8 cellular contexts compared by ENCODE assay signal in genomic region chr2:173354073-173354600, GRCh38. TPM values are rescaled to one million over a fixed set of nuclear protein-coding genes. Genes with fewer than 3 reads are reported as not detected.
A peak's percentile ranks its signal among the peaks of the same experiment; 100 is the strongest.
DNase-seq lines count a peak whose midpoint lies in the region; ATAC-seq and TF ChIP-seq lines count a peak whose summit lies in the region.

No MANE protein-coding gene starts in this region.

- ATAC-seq in GM19328 (IDR thresholded peaks at IDR 0.05; ENCODE audit: unreplicated experiment) = peak; percentile 24
- ATAC-seq in HG03354 (IDR thresholded peaks at IDR 0.05; ENCODE audit: poor library complexity, severe bottlenecking, unreplicated experiment) = peak; percentile 74
- ATAC-seq in gastroesophageal sphincter = no peak
- ATAC-seq in left lobe of liver = no peak

- BruUV-seq in Calu3 (replicated peaks; lab: Mats Ljungman, UMichigan) = TSS peak; percentile 72

- intact Hi-C loops in Calu3 (cut with micrococcal nuclease; ENCODE audit: unreplicated experiment) = loop anchor here (2.0 to 10.0 kb wide), 2 partner anchors 69 to 127 kb away; no protein-coding TSS in a partner anchor

- TF ChIP-seq CTCF in Calu3 (IDR thresholded peaks at IDR 0.05; ENCODE audit: unreplicated experiment) (no peak), SU-DHL-6 (IDR thresholded peaks at IDR 0.05; ENCODE audit: insufficient read depth, low read length, poor library complexity, severe bottlenecking) (no peak), gastroesophageal sphincter (IDR thresholded peaks at IDR 0.05) (no peak)

- H3K4me3 ChIP-seq in SU-DHL-6 (ENCODE audit: insufficient read depth, low read length, poor library complexity, severe bottlenecking) (peak overlapping the region; percentile 83), gastroesophageal sphincter (peak overlapping the region; percentile 39 to 73), skeletal muscle cell (ENCODE audit: low read depth, low read length) (peak overlapping the region; percentile 74)

- H3K4me2 ChIP-seq in SU-DHL-6 (ENCODE audit: low read depth, low read length, poor library complexity, severe bottlenecking) = peak overlapping the region; percentile 98

- CTCF ChIA-PET in Calu3 (lab: Charles Lee) = interaction anchor here (1.7 kb wide), 1 partner anchor 68 kb away, joined by 6 read pairs; no protein-coding TSS in a partner anchor

- WGBS in gastroesophageal sphincter (ENCODE audit: low coverage in 1 of 2), 2 donors = 4 to 15% methylated on average over 6 to 10 of the region's 21 CpGs

- H3K36me3 ChIP-seq in SU-DHL-6 (ENCODE audit: low read length) (peaks cover 2% of the 10 kb centered on the region; the same call in 1 of the 2 replicates), gastroesophageal sphincter (no peaks in the 10 kb centered on the region)

- peaks cover 25% of the 10 kb centered on the region for H3K36me3 Mint-ChIP-seq in Calu3 (ENCODE audit: insufficient read depth, unreplicated experiment)

- peaks cover 43% of the 10 kb centered on the region for H3K79me2 ChIP-seq in SU-DHL-6 (ENCODE audit: insufficient read depth, low read length)

- H3K27ac ChIP-seq in SU-DHL-6 (ENCODE audit: low read depth, low read length) (peak overlapping the region; percentile 75), gastroesophageal sphincter (peak overlapping the region in 3 of 4 donors; percentile 59 to 77 (median 62))

- H3K9me3 Mint-ChIP-seq in Calu3 (ENCODE audit: low read depth, unreplicated experiment) = no peaks in the 10 kb centered on the region

- peak overlapping the region; percentile 91 for H3K9ac ChIP-seq in SU-DHL-6 (ENCODE audit: low read length)

- DNase-seq in Calu3 = no peak
- DNase-seq in skeletal muscle cell (ENCODE audit: low read depth) = no peak
- no peak for DNase-seq in left lobe of liver (ENCODE audit: low spot score)
- DNase-seq in GOT3 (lab: John Stamatoyannopoulos, UW) = no peak

- no peaks in the 10 kb centered on the region for H3F3A ChIP-seq in SU-DHL-6 (ENCODE audit: insufficient read depth)

- no peak for TF ChIP-seq POLR2A in gastroesophageal sphincter (IDR thresholded peaks at IDR 0.05)

- peaks cover 40% of the 10 kb centered on the region for H3K4me1 Mint-ChIP-seq in Calu3 (ENCODE audit: low read depth, unreplicated experiment)

- H3K9me3 ChIP-seq in SU-DHL-6 (ENCODE audit: insufficient read depth, low read length) = no peaks in the 10 kb centered on the region
- no peaks in the 10 kb centered on the region for H3K9me3 ChIP-seq in gastroesophageal sphincter

- peak overlapping the region; percentile 80 for H3K27ac Mint-ChIP-seq in Calu3 (ENCODE audit: unreplicated experiment)

- peaks cover 8% of the 10 kb centered on the region; the same call in 1 of the 2 replicates for H4K20me1 ChIP-seq in SU-DHL-6 (ENCODE audit: low read depth, low read length)

- peak overlapping the region; percentile 90 for H2AFZ ChIP-seq in SU-DHL-6 (ENCODE audit: low read depth, low read length, severe bottlenecking)

- TF ChIP-seq EP300 in gastroesophageal sphincter (IDR thresholded peaks at IDR 0.05) = no peak

- no peaks in the 10 kb centered on the region for H3K27me3 ChIP-seq in SU-DHL-6 (ENCODE audit: low read length)
- peaks cover 58% of the 10 kb centered on the region for H3K27me3 ChIP-seq in gastroesophageal sphincter

- peaks cover 18% of the 10 kb centered on the region for H3K27me3 Mint-ChIP-seq in Calu3 (ENCODE audit: unreplicated experiment)

- peaks cover 0 to 28% (median 14%) of the 10 kb centered on the region in 3 donors for H3K4me1 ChIP-seq in gastroesophageal sphincter

- H3K9me2 ChIP-seq in SU-DHL-6 (replicated peaks; ENCODE audit: insufficient read depth, low read length) = no peaks in the 10 kb centered on the region

- peak overlapping the region; percentile 93 for H3K4me3 Mint-ChIP-seq in Calu3 (ENCODE audit: low read depth, unreplicated experiment)

RNA-seq across cellular contexts. Expression of gene CDCA7, which starts 0.5 kb away (rescaled TPM):
- total RNA-seq in Calu3 (2022) (39.0 and 48.2 TPM in 2 replicates), gastroesophageal sphincter (1 to 10 TPM; 1.5 to 5.2 (median 4.0) TPM), left lobe of liver (0.25 TPM)

Comparison
In these comparisons a context has a peak if more than half of its experiments do, and no peak if none do; other contexts are left out.
1. ATAC-seq: peak in GM19328 (single experiment) and HG03354 (single experiment); none in gastroesophageal sphincter (single experiment) and left lobe of liver (single experiment).
2. Peak in every context shown above with its lines, with median percentiles within 50 percentile points of each other: H3K4me3 ChIP-seq.